In the genomic region with DNA sequence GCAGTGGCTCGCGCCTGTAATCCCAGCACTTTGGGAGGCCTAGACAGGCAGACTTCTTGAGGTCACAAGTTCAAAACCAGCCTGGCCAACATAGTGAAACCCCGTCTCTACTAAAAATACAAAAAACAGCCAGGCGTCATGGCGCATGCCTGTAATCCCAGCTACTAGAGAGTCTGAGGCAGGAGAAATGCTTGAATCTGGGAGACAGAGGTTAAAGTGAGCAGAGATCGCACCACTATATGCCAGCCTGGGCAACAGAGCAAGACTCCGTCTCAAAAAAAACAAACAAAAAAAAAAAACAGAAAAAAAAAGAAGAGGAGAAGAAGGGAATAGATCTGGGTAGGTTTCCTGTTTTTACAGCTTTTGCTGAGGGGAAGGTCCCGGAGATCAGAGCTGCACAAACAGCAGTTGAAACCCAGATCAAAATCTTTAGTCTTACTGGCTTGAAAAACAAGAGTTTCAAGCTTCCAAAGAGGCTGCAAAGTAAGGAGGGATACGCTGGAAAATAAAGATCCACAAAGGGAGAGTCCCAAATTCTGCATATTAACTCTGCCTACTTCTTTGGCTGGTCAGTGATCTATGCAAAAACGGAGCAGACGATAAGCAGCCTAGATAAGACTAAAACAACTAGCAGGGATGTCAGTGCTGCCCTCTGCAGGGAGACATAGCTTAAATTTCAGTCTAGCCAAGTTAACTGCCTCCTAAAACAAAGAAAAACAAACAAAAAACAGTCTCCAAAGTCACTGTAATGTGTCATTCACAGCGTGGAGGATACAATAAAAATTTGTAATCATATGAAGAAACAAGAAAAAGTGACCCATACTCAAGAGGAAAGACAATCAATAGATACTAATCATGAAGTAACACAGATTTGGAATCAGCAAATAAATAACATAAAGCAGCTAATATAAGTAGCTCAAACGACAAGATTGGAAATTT, we compare ENCODE assay signal across 8 cellular contexts.
A peak's percentile ranks its signal among the peaks of the same experiment; 100 is the strongest.
DNase-seq lines count a peak whose midpoint lies in the region; ATAC-seq, FAIRE-seq and TF ChIP-seq lines count a peak whose summit lies in the region.

No MANE protein-coding gene starts in this region.

- H3K4me3 ChIP-seq in kidney epithelial cell (ENCODE audit: low read depth, low read length) (no peak overlapping the region), ovary (no peak overlapping the region)

- peak; percentile 10 for DNase-seq in COLO829 (ENCODE audit: low spot score)
- DNase-seq in HTR-8/SVneo (ENCODE audit: insufficient read length, low spot score) = peak; percentile 34
- DNase-seq in T47D (ENCODE audit: low read depth in 1 of 2, low spot score in 1 of 2) = peak; percentile 4 to 40
- DNase-seq in kidney epithelial cell (ENCODE audit: low read depth) = peak; percentile 16
- DNase-seq in stimulated activated CD8-positive, alpha-beta memory T cell treated with anti-CD3 and anti-CD28 coated beads, Interleukin-15, amount 100 ng/mL, for 48 hours (ENCODE audit: low read depth in 2 of 2) = peak; percentile 5 to 11
- DNase-seq in ovary = no peak

- intact Hi-C loops in ovary (cut with DNase I) = no loop called here

- H3K27ac Mint-ChIP-seq in T-helper 1 cell treated with Interleukin-12 subunit alpha and Interleukin-12 subunit beta and Interleukin-4 antibody, amounts not matched to agents 30 μg/mL and 1 μg/mL, for 36 hours = peak overlapping the region; percentile 79

- no peaks in the 10 kb centered on the region for H3K9me3 Mint-ChIP-seq in T-helper 1 cell treated with Interleukin-12 subunit alpha and Interleukin-12 subunit beta and Interleukin-4 antibody, amounts not matched to agents 30 μg/mL and 1 μg/mL, for 36 hours

- H3K9me3 ChIP-seq in ovary = no peaks in the 10 kb centered on the region

- H3K36me3 ChIP-seq in kidney epithelial cell (ENCODE audit: control insufficient read depth, insufficient read depth, low read length) (no peaks in the 10 kb centered on the region), ovary (no peaks in the 10 kb centered on the region)

- in situ Hi-C loops in T47D (cut with HindIII; ENCODE audit: low pct_unique_long_range_greater_than_20kb, low sequenced_read_pairs) = no loop called here

- no peaks in the 10 kb centered on the region for H3K27me3 ChIP-seq in kidney epithelial cell (ENCODE audit: control insufficient read depth, insufficient read depth, low read length)
- H3K27me3 ChIP-seq in ovary = no peaks in the 10 kb centered on the region

- H3K27me3 Mint-ChIP-seq in T-helper 1 cell treated with Interleukin-12 subunit alpha and Interleukin-12 subunit beta and Interleukin-4 antibody, amounts not matched to agents 30 μg/mL and 1 μg/mL, for 36 hours (ENCODE audit: low read depth) = no peaks in the 10 kb centered on the region

- H3K36me3 Mint-ChIP-seq in T-helper 1 cell treated with Interleukin-12 subunit alpha and Interleukin-12 subunit beta and Interleukin-4 antibody, amounts not matched to agents 30 μg/mL and 1 μg/mL, for 36 hours (ENCODE audit: low read depth) = peaks cover 7% of the 10 kb centered on the region

- WGBS in ovary, 3 donors = 61 to 69% (median 66%) methylated on average over 13 of the region's 13 CpGs

- no peak for TF ChIP-seq POLR2A in ovary (IDR thresholded peaks at IDR 0.05)

- peak; percentile 72 for FAIRE-seq in HTR-8/SVneo (lab: Jason Lieb, UNC)

- peaks cover 42% of the 10 kb centered on the region for H3K4me1 Mint-ChIP-seq in T-helper 1 cell treated with Interleukin-12 subunit alpha and Interleukin-12 subunit beta and Interleukin-4 antibody, amounts not matched to agents 30 μg/mL and 1 μg/mL, for 36 hours (ENCODE audit: low read depth)

- peak; percentile 70 for TF ChIP-seq CTCF in kidney epithelial cell (IDR thresholded peaks at IDR 0.05; ENCODE audit: insufficient read depth, low read length, poor library complexity, severe bottlenecking)
- no peak for TF ChIP-seq CTCF in ovary (IDR thresholded peaks at IDR 0.05)

- peak overlapping the region; percentile 84 for H3K4me3 Mint-ChIP-seq in T-helper 1 cell treated with Interleukin-12 subunit alpha and Interleukin-12 subunit beta and Interleukin-4 antibody, amounts not matched to agents 30 μg/mL and 1 μg/mL, for 36 hours

- peaks cover 1% of the 10 kb centered on the region for H3K4me1 ChIP-seq in ovary (ENCODE audit: insufficient read depth)

- TF ChIP-seq EP300 in ovary (IDR thresholded peaks at IDR 0.05) = no peak

- ATAC-seq in HG03280 (IDR thresholded peaks at IDR 0.05; ENCODE audit: unreplicated experiment) = no peak

- no peak overlapping the region for H3K27ac ChIP-seq in ovary

Comparison
In these comparisons a context has a peak if more than half of its experiments do, and no peak if none do; other contexts are left out.
1. DNase-seq: peak in COLO829 (single experiment), HTR-8/SVneo (single experiment), T47D (2 of 2), kidney epithelial cell (single experiment) and stimulated activated CD8-positive, alpha-beta memory T cell treated with anti-CD3 and anti-CD28 coated beads, Interleukin-15, amount 100 ng/mL, for 48 hours (2 of 2); none in ovary (0 of 5).